ENCODE assay signal across 1 cellular context in the genomic region with DNA sequence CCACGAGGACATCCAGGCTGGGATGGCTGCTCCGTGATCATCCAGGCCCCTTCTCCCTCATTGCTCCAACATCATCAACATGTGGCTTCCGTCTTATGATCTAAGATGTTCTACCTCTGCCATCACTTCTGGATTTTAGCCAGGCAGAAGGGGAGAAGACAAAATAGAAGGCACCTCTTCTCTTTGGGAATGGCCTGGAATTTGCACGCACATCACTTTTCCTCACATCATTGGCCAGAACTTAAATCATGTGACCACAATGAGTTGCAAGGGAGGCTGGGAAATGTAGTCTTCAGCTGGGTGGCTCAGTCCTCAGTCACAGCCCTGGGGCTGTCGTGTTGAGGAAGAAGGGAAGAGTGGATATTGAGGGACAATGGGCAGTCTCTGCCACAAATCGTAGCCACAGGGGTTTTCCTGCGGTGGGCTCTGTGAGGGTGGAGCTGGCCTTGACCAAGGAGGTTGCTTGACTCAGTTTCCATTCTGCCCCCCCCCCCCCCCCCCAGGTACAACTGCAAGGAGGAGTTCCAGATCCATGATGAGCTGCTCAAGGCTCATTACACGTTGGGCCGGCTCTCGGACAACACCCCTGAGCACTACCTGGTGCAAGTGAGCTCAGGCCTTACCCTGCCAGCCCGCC.
TF ChIP-seq lines count a peak whose summit lies in the region.

No MANE protein-coding gene starts in this region.

TF ChIP-seq in H1, 55 proteins besides CTCF, POLR2A, EP300 and RAD21 (continued from another document):
- TF ChIP-seq ATF2 (IDR thresholded peaks at IDR 0.05; ENCODE audit: low read length) (no peak), RXRA (IDR thresholded peaks at IDR 0.05; ENCODE audit: insufficient read depth, low read depth, low read length) (no peak), CHD2 (IDR thresholded peaks at IDR 0.05; ENCODE audit: low read length) (no peak), FOSL1 (IDR thresholded peaks at IDR 0.05; ENCODE audit: insufficient read depth, low read depth, low read length) (no peak), RNF2 (IDR thresholded peaks at IDR 0.05; ENCODE audit: borderline replicate concordance, low read depth, low read length, missing control alignments, poor library complexity, severe bottlenecking) (no peak), KDM5A (IDR thresholded peaks at IDR 0.05; ENCODE audit: low read length) (no peak), SIRT6 (IDR thresholded peaks at IDR 0.05; ENCODE audit: low read length) (no peak), ZNF274 (IDR thresholded peaks at IDR 0.05; ENCODE audit: borderline replicate concordance, extremely low read depth, low read length) (no peak), TAF7 (optimal IDR thresholded peaks at IDR 0.05; ENCODE audit: borderline replicate concordance, low read depth, low read length) (no peak), TEAD4 (IDR thresholded peaks at IDR 0.05; ENCODE audit: low read depth, low read length) (peak; percentile 90), CTBP2 (IDR thresholded peaks at IDR 0.05; ENCODE audit: borderline replicate concordance, insufficient read depth, insufficient read length, low read length) (no peak), SP1 (IDR thresholded peaks at IDR 0.05; ENCODE audit: low read depth, low read length) (0 out of 2 replicates have a peak, but pooled peaks have one; percentile 29), SRF (IDR thresholded peaks at IDR 0.05; ENCODE audit: low read depth, low read length) (no peak), BCL11A (IDR thresholded peaks at IDR 0.05; ENCODE audit: low read depth in 2 of 2, low read length in 2 of 2) (no peak), EZH2 (IDR thresholded peaks at IDR 0.05; ENCODE audit: low read depth, low read length, severe bottlenecking) (no peak), SUZ12 (IDR thresholded peaks at IDR 0.05; ENCODE audit: low read length) (no peak), HDAC2 (IDR thresholded peaks at IDR 0.05; ENCODE audit: borderline replicate concordance in 1 of 2, low read depth in 2 of 2, low read length in 2 of 2) (no peak), MAFK (IDR thresholded peaks at IDR 0.05; ENCODE audit: low read depth, low read length) (peak; percentile 59; the same call in 1 of the 2 replicates), RBBP5 (IDR thresholded peaks at IDR 0.05; ENCODE audit: borderline replicate concordance, low read depth, low read length) (no peak), TCF12 (IDR thresholded peaks at IDR 0.05; ENCODE audit: low read depth, low read length) (no peak), BACH1 (IDR thresholded peaks at IDR 0.05; ENCODE audit: low read length) (no peak), CREB1 (IDR thresholded peaks at IDR 0.05) (peak; percentile 67; the same call in 1 of the 2 replicates), CBX8 (IDR thresholded peaks at IDR 0.05; ENCODE audit: borderline replicate concordance, low read depth, low read length) (no peak), ATF3 (IDR thresholded peaks at IDR 0.05; ENCODE audit: insufficient read depth, low read depth, low read length) (peak; percentile 69; the same call in 1 of the 2 replicates), RFX5 (IDR thresholded peaks at IDR 0.05; ENCODE audit: borderline replicate concordance, low read depth, low read length) (no peak), E2F6 (IDR thresholded peaks at IDR 0.05) (no peak), TAF1 (IDR thresholded peaks at IDR 0.05; ENCODE audit: low read depth, low read length) (no peak), YY1 (IDR thresholded peaks at IDR 0.05; ENCODE audit: low read depth, low read length) (no peak), KDM4A (IDR thresholded peaks at IDR 0.05; ENCODE audit: low read depth, low read length, severe bottlenecking) (no peak), SP4 (IDR thresholded peaks at IDR 0.05; ENCODE audit: low read length) (no peak)
- TF ChIP-seq, protein P1, sequence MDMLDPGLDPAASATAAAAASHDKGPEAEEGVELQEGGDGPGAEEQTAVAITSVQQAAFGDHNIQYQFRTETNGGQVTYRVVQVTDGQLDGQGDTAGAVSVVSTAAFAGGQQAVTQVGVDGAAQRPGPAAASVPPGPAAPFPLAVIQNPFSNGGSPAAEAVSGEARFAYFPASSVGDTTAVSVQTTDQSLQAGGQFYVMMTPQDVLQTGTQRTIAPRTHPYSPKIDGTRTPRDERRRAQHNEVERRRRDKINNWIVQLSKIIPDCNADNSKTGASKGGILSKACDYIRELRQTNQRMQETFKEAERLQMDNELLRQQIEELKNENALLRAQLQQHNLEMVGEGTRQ (IDR thresholded peaks at IDR 0.05; ENCODE audit: low read length) = peak; percentile 88
TF ChIP-seq in H1: peak in this region for 7.
